1 cellular context compared by ENCODE assay signal in genomic region chr9:80804873-80805272, GRCh38.
TF ChIP-seq lines count a peak whose summit lies in the region.

No MANE protein-coding gene starts in this region.

TF ChIP-seq in GM23338, 12 proteins besides CTCF, POLR2A, EP300 and RAD21:
- TF ChIP-seq ZNF462 (CRISPR knock-in tag; IDR thresholded peaks at IDR 0.05) (no peak), EZH2phosphoT487 (IDR thresholded peaks at IDR 0.05; ENCODE audit: unreplicated experiment) (no peak), ZNF114 (CRISPR knock-in tag; IDR thresholded peaks at IDR 0.05) (no peak), CREB1 (CRISPR knock-in tag; IDR thresholded peaks at IDR 0.05; ENCODE audit: low read depth) (no peak), ETS1 (IDR thresholded peaks at IDR 0.05) (no peak), ZNF331 (CRISPR knock-in tag; IDR thresholded peaks at IDR 0.05; ENCODE audit: low read depth) (no peak), EZH2 (IDR thresholded peaks at IDR 0.05; ENCODE audit: low read depth, unreplicated experiment) (no peak), REST (IDR thresholded peaks at IDR 0.05; ENCODE audit: unreplicated experiment) (no peak), POLR2AphosphoS5 (IDR thresholded peaks at IDR 0.05; ENCODE audit: low read depth) (no peak), NANOG (IDR thresholded peaks at IDR 0.05; ENCODE audit: borderline replicate concordance) (no peak), STAT1 (IDR thresholded peaks at IDR 0.05; ENCODE audit: unreplicated experiment) (no peak), JUNB (IDR thresholded peaks at IDR 0.05; ENCODE audit: unreplicated experiment) (no peak)
